Comparison of ENCODE assay signal across 29 cellular contexts in genomic region chr20:42093041-42093440, GRCh38.
"Had no signal": no experiment of that assay in that cellular context is flagged by ENCODE, and none has a peak within 500 bp of the region (broad histone marks: within the 10 kb centered on the region; RNA-seq: fewer than 3 reads in every experiment).

No MANE protein-coding gene starts in this region.

- H3K4me2 ChIP-seq: neural progenitor cell, smooth muscle cell had no signal

- H2AFZ ChIP-seq: neural progenitor cell, parathyroid adenoma had no signal

- H3K79me2 ChIP-seq: parathyroid adenoma had no signal

- H3K27me3 ChIP-seq: neural progenitor cell, ovary, right lobe of liver, spleen, suprapubic skin, testis, tibial artery, transverse colon, upper lobe of right lung, uterus had no signal

- H3K4me3 ChIP-seq: neural progenitor cell, ovary, psoas muscle, right lobe of liver, skin epidermis, smooth muscle cell, spleen, suprapubic skin, testis, tibial artery, transverse colon, upper lobe of right lung, uterus had no signal

- H3K27ac ChIP-seq: neural progenitor cell, ovary, parathyroid adenoma, psoas muscle, right lobe of liver, skin epidermis, spleen, suprapubic skin, testis, tibial artery, transverse colon, upper lobe of right lung, uterus had no signal

- DNase-seq: naive thymus-derived CD8-positive, alpha-beta T cell; nephron progenitor cell; occipital lobe; ovary; psoas muscle; right cardiac atrium; right lobe of liver; spleen; stimulated activated CD4-positive, alpha-beta T cell treated with anti-CD3 and anti-CD28 coated beads, Interleukin-12 subunit alpha, Interleukin-12 subunit beta, amount 100 ng/mL, for 4 hours; stimulated activated CD4-positive, alpha-beta T cell treated with anti-CD3 and anti-CD28 coated beads, Interleukin-1b, Interleukin-23, amount 100 ng/mL, for 48 hours; stimulated activated CD4-positive, alpha-beta T cell treated with anti-CD3 and anti-CD28 coated beads, Interleukin-4, amount 100 ng/mL, for 1 hour; stimulated activated CD4-positive, alpha-beta T cell treated with anti-CD3 and anti-CD28 coated beads, Interleukin-4, amount 100 ng/mL, for 4 hours; stimulated activated CD8-positive, alpha-beta memory T cell treated with anti-CD3 and anti-CD28 coated beads, Interleukin-4, amount 100 ng/mL, for 48 hours; stimulated activated naive CD4-positive, alpha-beta T cell; stimulated activated naive CD8-positive, alpha-beta T cell treated with anti-CD3 and anti-CD28 coated beads, Interleukin-15, amount 100 ng/mL, for 72 hours; stimulated activated naive CD8-positive, alpha-beta T cell treated with anti-CD3 and anti-CD28 coated beads, Interleukin-15, Interleukin-2, amounts not matched to agents 100 U/mL and 50 U/mL, for 24 hours; substantia nigra; testis; tibial artery; transverse colon; upper lobe of right lung; uterus had no signal

- H3K36me3 ChIP-seq: neural progenitor cell, ovary, right lobe of liver, spleen, suprapubic skin, tibial artery, transverse colon, upper lobe of right lung, uterus had no signal

- H3K9me3 ChIP-seq: ovary, psoas muscle, right lobe of liver, spleen, suprapubic skin, testis, tibial artery, transverse colon, upper lobe of right lung, uterus had no signal

- H3K4me1 ChIP-seq: neural progenitor cell, psoas muscle, right lobe of liver, spleen, testis, tibial artery, transverse colon, upper lobe of right lung, uterus had no signal

- ATAC-seq: naive thymus-derived CD8-positive, alpha-beta T cell; natural killer cell treated with Interleukin-12 subunit alpha and Interleukin-12 subunit beta and Interleukin-15 and Interleukin-18, amount 100 ng/mL, for 72 hours; psoas muscle; right cardiac atrium; stimulated activated memory B cell treated with anti-CD40 and anti-IgM and Interleukin-4, amounts not matched to agents 10 μg/mL and 1 μg/mL and 100 μg/mL, for 72 hours; stimulated activated naive CD8-positive, alpha-beta T cell treated with anti-CD3 and anti-CD28 coated beads, Interleukin-15, amount 100 ng/mL, for 72 hours; stimulated activated naive CD8-positive, alpha-beta T cell treated with anti-CD3 and anti-CD28 coated beads, Interleukin-15, Interleukin-2, amounts not matched to agents 100 U/mL and 50 U/mL, for 24 hours; upper lobe of right lung had no signal

- H3K9ac ChIP-seq: neural progenitor cell, parathyroid adenoma had no signal
